In the genomic region with DNA sequence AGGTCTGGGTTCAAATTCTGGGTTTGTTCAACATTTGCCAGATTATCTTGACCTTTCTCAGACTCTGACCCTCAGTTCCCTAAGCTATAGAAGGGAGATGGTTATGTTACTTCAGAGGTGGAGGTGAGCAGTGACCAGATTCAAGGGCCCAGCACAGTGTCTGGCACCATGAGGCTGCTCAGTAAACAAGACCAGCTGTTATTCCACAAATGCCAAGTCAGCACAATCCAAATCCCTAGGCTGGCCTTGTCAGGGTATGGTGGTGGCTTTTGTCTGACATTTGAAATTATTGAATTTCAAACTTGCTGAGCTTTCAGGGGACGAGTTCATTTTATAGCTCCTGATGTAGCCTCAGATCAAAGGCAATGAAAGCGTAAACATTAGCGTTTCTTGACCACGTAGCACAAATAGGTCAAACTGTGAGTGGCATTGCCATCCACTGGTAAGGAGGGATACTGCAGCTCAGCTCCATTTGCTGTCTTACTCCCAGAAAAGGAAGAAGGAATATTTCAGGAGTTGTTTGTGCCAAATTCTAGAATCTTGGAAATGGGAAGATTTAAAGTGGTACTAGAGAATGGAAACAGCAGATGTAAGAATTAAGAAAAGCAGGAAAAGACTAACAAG, we compare ENCODE assay signal across 8 cellular contexts.
DNase-seq lines count a peak whose midpoint lies in the region; ATAC-seq, FAIRE-seq and TF ChIP-seq lines count a peak whose summit lies in the region.

No MANE protein-coding gene starts in this region.

- H3K36me3 ChIP-seq in HEK293 (ENCODE audit: control insufficient read depth in 2 of 2, insufficient read depth in 1 of 2, low read length in 2 of 2) (no peaks in the 10 kb centered on the region), keratinocyte (ENCODE audit: control insufficient read depth in 2 of 2, extremely low read depth in 1 of 2, insufficient read depth in 2 of 2, low read length in 2 of 2) (no peaks in the 10 kb centered on the region)

- no peak overlapping the region for H3K27ac ChIP-seq in AG04450 (ENCODE audit: low read depth, low read length)
- no peak overlapping the region for H3K27ac ChIP-seq in HEK293 (ENCODE audit: extremely low read depth, low read depth, low read length)
- H3K27ac ChIP-seq in VCaP: no peak overlapping the region
- no peak overlapping the region for H3K27ac ChIP-seq in keratinocyte (ENCODE audit: control insufficient read depth, insufficient read depth, low read length)

- H3K4me3 ChIP-seq in AG04450 (ENCODE audit: low read depth, low read length) (no peak overlapping the region), HEK293 (ENCODE audit: low read depth, low read length) (no peak overlapping the region), keratinocyte (ENCODE audit: control insufficient read depth in 2 of 3, extremely low read depth in 1 of 3, insufficient read depth in 2 of 3, low read depth in 1 of 3, low read length in 3 of 3) (no peak overlapping the region), lower leg skin (ENCODE audit: low read depth, poor library complexity, severe bottlenecking) (no peak overlapping the region)

- no peaks in the 10 kb centered on the region for H3K4me1 ChIP-seq in HEK293 (ENCODE audit: control insufficient read depth, insufficient read depth, low read length)
- H3K4me1 ChIP-seq in keratinocyte (ENCODE audit: control insufficient read depth, extremely low read depth, insufficient read depth, low read length): no peaks in the 10 kb centered on the region

- dilution Hi-C loops in keratinocyte (cut with MboI; ENCODE audit: extremely low pct_ligation_motif_present, low sequenced_read_pairs): no loop called here

- CTCF ChIA-PET in AG04450 (lab: Charles Lee): interaction anchor here (0.5 to 1.4 kb wide), 8 partner anchors 11 to 820 kb away, joined by 3 to 6 read pairs (median 3); no protein-coding TSS in a partner anchor
- CTCF ChIA-PET in HEK293 (lab: Yijun Ruan, JAX): interaction anchor here (0.6 to 3.7 kb wide), 11 partner anchors 11 to 507 kb away, joined by 3 to 12 read pairs (median 3); no protein-coding TSS in a partner anchor

- ATAC-seq in HG03045 (IDR thresholded peaks at IDR 0.05; ENCODE audit: unreplicated experiment) (no peak), GM18909 (IDR thresholded peaks at IDR 0.05; ENCODE audit: poor library complexity, unreplicated experiment) (no peak), GM21447 (IDR thresholded peaks at IDR 0.05; ENCODE audit: unreplicated experiment) (no peak)

- H4K20me1 ChIP-seq in keratinocyte (ENCODE audit: control insufficient read depth, extremely low read depth, insufficient read depth, low read length): no peaks in the 10 kb centered on the region

- no peaks in the 10 kb centered on the region for H3K79me2 ChIP-seq in keratinocyte (ENCODE audit: control insufficient read depth, insufficient read depth, low read length)

- no peak overlapping the region for H3K4me2 ChIP-seq in keratinocyte (ENCODE audit: control insufficient read depth, extremely low read depth, insufficient read depth, low read depth, low read length)

- no peak overlapping the region for H3K9ac ChIP-seq in keratinocyte (ENCODE audit: control insufficient read depth, extremely low read depth, insufficient read depth, low read length)

- no peaks in the 10 kb centered on the region for H3K27me3 ChIP-seq in AG04450 (ENCODE audit: control insufficient read depth, insufficient read depth, low read length)
- H3K27me3 ChIP-seq in keratinocyte (ENCODE audit: control insufficient read depth, extremely low read depth, insufficient read depth, low read length): no peaks in the 10 kb centered on the region

- POLR2A ChIA-PET in AG04450 (lab: Yijun Ruan, JAX): no interaction called here
- POLR2A ChIA-PET in HEK293 (lab: Yijun Ruan, JAX): no interaction called here

- 63 to 87% methylated on average over 4 of the region's 4 CpGs for WGBS in lower leg skin, 2 donors

- TF ChIP-seq POLR2A in lower leg skin (IDR thresholded peaks at IDR 0.05): no peak

- DNase-seq in AG04450 (ENCODE audit: low read depth, low spot score) (no peak), keratinocyte (ENCODE audit: low read depth, low spot score) (no peak), lower leg skin (ENCODE audit: low spot score in 2 of 2) (no peak)

- no peak for FAIRE-seq in keratinocyte (lab: Jason Lieb, UNC)

- intact Hi-C loops in lower leg skin (cut with DNase I; ENCODE audit: low total_unique reads): loop anchor here (10.0 kb wide), 2 partner anchors 216 to 586 kb away; a partner anchor contains a TSS

- no peak overlapping the region for H2AFZ ChIP-seq in keratinocyte (ENCODE audit: control insufficient read depth, low read length)

- H3K9me1 ChIP-seq in keratinocyte (ENCODE audit: control insufficient read depth, extremely low read depth, insufficient read depth, low read length): no peaks in the 10 kb centered on the region

- TF ChIP-seq CTCF in AG04450 (IDR thresholded peaks at IDR 0.05; ENCODE audit: low read depth, low read length) (peak; percentile 55), HEK293 (tag by site-specific recombination; IDR thresholded peaks at IDR 0.05) (no peak), VCaP (conservative IDR thresholded peaks at IDR 0.05) (peak; percentile 60), keratinocyte (optimal IDR thresholded peaks at IDR 0.05 in 1 of 3, IDR thresholded peaks at IDR 0.05 in 1 of 3, conservative IDR thresholded peaks at IDR 0.05 in 1 of 3; ENCODE audit: extremely low read depth in 1 of 3, insufficient read depth in 2 of 3, low read length in 3 of 3) (peak; percentile 47 to 67 (median 57)), lower leg skin (IDR thresholded peaks at IDR 0.05) (no peak)

- H3K9me3 ChIP-seq in AG04450 (ENCODE audit: control insufficient read depth, insufficient read depth, low read length) (no peaks in the 10 kb centered on the region; the same call in 1 of the 2 replicates), HEK293 (ENCODE audit: control insufficient read depth, insufficient read depth, low read depth, low read length) (no peaks in the 10 kb centered on the region), keratinocyte (ENCODE audit: control insufficient read depth, low read depth, low read length) (no peaks in the 10 kb centered on the region)

TF ChIP-seq in HEK293, 187 proteins besides CTCF, POLR2A, EP300 and RAD21:
- TF ChIP-seq YY2 (tag by site-specific recombination; IDR thresholded peaks at IDR 0.05) (no peak), TCF7L2 (IDR thresholded peaks at IDR 0.05; ENCODE audit: borderline replicate concordance, low read depth, low read length) (peak; percentile 70; the same call in 1 of the 2 replicates)

Comparison
In these comparisons a context has a peak if more than half of its experiments do, and no peak if none do; other contexts are left out.
1. CTCF ChIP-seq: peak in AG04450 (single experiment), VCaP (single experiment) and keratinocyte (3 of 3); none in HEK293 (single experiment) and lower leg skin (0 of 3).